12 cellular contexts compared by ENCODE assay signal in genomic region chr14:91311284-91311662, GRCh38.
DNase-seq lines count a peak whose midpoint lies in the region; ATAC-seq, FAIRE-seq and TF ChIP-seq lines count a peak whose summit lies in the region.
"Had no signal": no experiment of that assay in that cellular context is flagged by ENCODE, and none has a peak within 500 bp of the region (broad histone marks: within the 10 kb centered on the region; RNA-seq: fewer than 3 reads in every experiment).

No MANE protein-coding gene starts in this region.

- no peaks in the 10 kb centered on the region for H3K27me3 Mint-ChIP-seq in natural killer cell treated with Interleukin-12 subunit alpha and Interleukin-12 subunit beta and Interleukin-15 and Interleukin-18, amount 100 ng/mL, for 72 hours

- no peak for DNase-seq in GM12891 (ENCODE audit: insufficient read length, low spot score)
- peak; percentile 26 for DNase-seq in SW480 (ENCODE audit: low spot score)
- DNase-seq in activated T-cell treated with anti-CD3 and anti-CD28 coated beads, Interleukin-2, amount 50 U/mL, for 48 hours = peak; percentile 52 to 62
- DNase-seq in natural killer cell treated with Interleukin-12 subunit alpha and Interleukin-12 subunit beta and Interleukin-15 and Interleukin-18, amount 100 ng/mL, for 72 hours (ENCODE audit: low spot score) = no peak
- no peak for DNase-seq in DMS79 treated with DMSO at 0.1 percent for 48 hours (lab: John Stamatoyannopoulos, UW)
- DNase-seq: body of pancreas, midbrain, NCI-H1436, uterus had no signal

- TF ChIP-seq POLR2A in GM12891 (IDR thresholded peaks at IDR 0.05; ENCODE audit: low read depth, low read length) = no peak

- ATAC-seq in natural killer cell treated with Interleukin-12 subunit alpha and Interleukin-12 subunit beta and Interleukin-15 and Interleukin-18, amount 100 ng/mL, for 72 hours = peak in 1 of 2 donors; percentile 51
- ATAC-seq in GM21390 (IDR thresholded peaks at IDR 0.05; ENCODE audit: unreplicated experiment) (no peak), GM18511 (IDR thresholded peaks at IDR 0.05; ENCODE audit: unreplicated experiment) (no peak), HG03571 (IDR thresholded peaks at IDR 0.05; ENCODE audit: unreplicated experiment) (no peak)
- ATAC-seq: body of pancreas had no signal

- H3K4me3 Mint-ChIP-seq in natural killer cell treated with Interleukin-12 subunit alpha and Interleukin-12 subunit beta and Interleukin-15 and Interleukin-18, amount 100 ng/mL, for 72 hours = peak overlapping the region; percentile 64

- peak overlapping the region; percentile 86 to 91 for H3K27ac Mint-ChIP-seq in natural killer cell treated with Interleukin-12 subunit alpha and Interleukin-12 subunit beta and Interleukin-15 and Interleukin-18, amount 100 ng/mL, for 72 hours

- FAIRE-seq in GM12891 (lab: Jason Lieb, UNC) = peak; percentile 31

- no peaks in the 10 kb centered on the region for H3K9me3 Mint-ChIP-seq in natural killer cell treated with Interleukin-12 subunit alpha and Interleukin-12 subunit beta and Interleukin-15 and Interleukin-18, amount 100 ng/mL, for 72 hours

- H3K36me3 Mint-ChIP-seq in natural killer cell treated with Interleukin-12 subunit alpha and Interleukin-12 subunit beta and Interleukin-15 and Interleukin-18, amount 100 ng/mL, for 72 hours = peaks cover 23% of the 10 kb centered on the region

- peaks cover 50 to 52% of the 10 kb centered on the region in 2 donors for H3K4me1 Mint-ChIP-seq in natural killer cell treated with Interleukin-12 subunit alpha and Interleukin-12 subunit beta and Interleukin-15 and Interleukin-18, amount 100 ng/mL, for 72 hours (ENCODE audit: low read depth in 2 of 2)

TF ChIP-seq in GM12891, 5 proteins besides CTCF, POLR2A, EP300 and RAD21:
- no peak for TF ChIP-seq POLR2AphosphoS5 (IDR thresholded peaks at IDR 0.05; ENCODE audit: low read depth, low read length)
- no peak for TF ChIP-seq POU2F2 (IDR thresholded peaks at IDR 0.05; ENCODE audit: low read depth, low read length)
- no peak for TF ChIP-seq TAF1 (IDR thresholded peaks at IDR 0.05; ENCODE audit: low read depth, low read length)
- TF ChIP-seq PAX5 (IDR thresholded peaks at IDR 0.05; ENCODE audit: insufficient read depth, low read length, severe bottlenecking) = no peak
- TF ChIP-seq SPI1 (IDR thresholded peaks at IDR 0.05; ENCODE audit: low read depth, low read length) = no peak

Comparison
In these comparisons a context has a peak if more than half of its experiments do, and no peak if none do; other contexts are left out.
1. DNase-seq: peak in SW480 (single experiment) and activated T-cell treated with anti-CD3 and anti-CD28 coated beads, Interleukin-2, amount 50 U/mL, for 48 hours (2 of 2); none in GM12891 (single experiment), natural killer cell treated with Interleukin-12 subunit alpha and Interleukin-12 subunit beta and Interleukin-15 and Interleukin-18, amount 100 ng/mL, for 72 hours (single experiment) and DMS79 treated with DMSO at 0.1 percent for 48 hours (single experiment).